9 cellular contexts compared by ENCODE assay signal in the genomic region with DNA sequence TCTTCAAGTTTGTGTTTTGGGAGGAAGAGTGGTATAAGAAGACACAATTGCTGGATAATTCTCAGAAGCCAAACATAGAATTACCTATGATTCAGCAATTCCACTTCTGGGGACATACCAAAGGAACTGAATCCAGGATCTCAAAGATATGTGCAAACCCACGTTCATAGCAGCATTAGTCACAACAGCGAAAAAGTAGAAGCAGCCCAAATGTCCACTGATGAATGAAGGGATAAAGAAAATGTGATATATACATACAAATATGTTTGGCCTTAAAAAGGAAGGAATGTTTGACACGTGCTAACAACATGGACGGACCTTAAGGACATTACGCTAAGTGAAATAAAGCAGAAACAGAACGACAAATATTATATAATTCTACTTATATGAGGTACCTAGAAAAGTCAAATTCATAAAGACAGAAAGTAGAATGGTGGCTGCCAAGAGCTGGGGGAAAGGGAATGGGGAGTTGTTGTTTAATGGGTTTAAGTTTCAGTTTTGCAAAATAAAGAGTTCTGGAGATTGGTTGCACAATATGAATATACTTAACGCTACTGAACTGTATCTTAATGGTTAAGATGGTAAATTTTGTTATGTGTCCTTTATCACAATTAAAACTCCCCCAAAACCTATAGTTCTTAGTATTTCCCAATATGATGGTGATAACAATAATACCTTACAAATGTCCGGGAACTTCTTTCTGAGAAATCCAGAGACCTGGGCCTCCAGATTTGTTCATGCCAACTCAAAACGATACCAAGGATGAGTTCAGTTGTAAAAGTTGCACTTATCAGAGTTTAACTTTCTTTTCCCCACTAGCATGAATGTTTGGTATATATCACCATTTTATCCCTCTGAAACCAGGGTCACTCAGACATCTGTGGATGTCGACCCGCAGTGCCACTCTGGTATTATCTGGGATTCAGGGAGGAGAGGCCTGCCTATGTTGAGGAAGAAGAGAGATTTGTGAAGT. TPM values are rescaled to one million over a fixed set of nuclear protein-coding genes. Genes with fewer than 3 reads are reported as not detected.
DNase-seq lines count a peak whose midpoint lies in the region; ATAC-seq, FAIRE-seq and TF ChIP-seq lines count a peak whose summit lies in the region.
"Had no signal": no experiment of that assay in that cellular context is flagged by ENCODE, and none has a peak within 500 bp of the region (broad histone marks: within the 10 kb centered on the region; RNA-seq: fewer than 3 reads in every experiment).

No MANE protein-coding gene starts in this region.

- DNase-seq in RCC 7860 (ENCODE audit: low spot score) (peak; percentile 8), adrenal gland (no peak), lower leg skin (ENCODE audit: low spot score in 2 of 2) (no peak), MG63 (no peak)
- DNase-seq in effector memory CD8-positive, alpha-beta T cell = no peak
- no peak for DNase-seq in stimulated activated effector memory CD8-positive, alpha-beta T cell treated with anti-CD3 and anti-CD28 coated beads, Interleukin-12 subunit alpha, Interleukin-12 subunit beta, amount 100 ng/mL, for 72 hours (ENCODE audit: low spot score in 2 of 2)
- DNase-seq: nephron progenitor cell had no signal

- no peaks in the 10 kb centered on the region for H3K9me3 Mint-ChIP-seq in effector memory CD8-positive, alpha-beta T cell
- H3K9me3 Mint-ChIP-seq in stimulated activated effector memory CD8-positive, alpha-beta T cell treated with anti-CD3 and anti-CD28 coated beads, Interleukin-12 subunit alpha, Interleukin-12 subunit beta, amount 100 ng/mL, for 72 hours = no peaks in the 10 kb centered on the region
- H3K9me3 Mint-ChIP-seq: nephron progenitor cell had no signal

- peaks cover 60% of the 10 kb centered on the region for H3K36me3 Mint-ChIP-seq in effector memory CD8-positive, alpha-beta T cell (ENCODE audit: insufficient read depth)
- peaks cover 78% of the 10 kb centered on the region for H3K36me3 Mint-ChIP-seq in stimulated activated effector memory CD8-positive, alpha-beta T cell treated with anti-CD3 and anti-CD28 coated beads, Interleukin-12 subunit alpha, Interleukin-12 subunit beta, amount 100 ng/mL, for 72 hours

- WGBS in adrenal gland, 4 donors = 84 to 92% (median 87%) methylated on average over 11 of the region's 11 CpGs
- 84 to 86% methylated on average over 11 of the region's 11 CpGs for WGBS in lower leg skin, 2 donors

- TF ChIP-seq CTCF in adrenal gland (IDR thresholded peaks at IDR 0.05) (no peak), lower leg skin (IDR thresholded peaks at IDR 0.05) (no peak)

- peak overlapping the region; percentile 77; the same call in 1 of the 2 replicates for H3K4me3 ChIP-seq in GM08714 (ENCODE audit: low read length)
- H3K4me3 ChIP-seq in adrenal gland = no peak overlapping the region
- no peak overlapping the region for H3K4me3 ChIP-seq in lower leg skin (ENCODE audit: low read depth, poor library complexity, severe bottlenecking)
- H3K4me3 ChIP-seq in MG63 = no peak overlapping the region

- peak overlapping the region; percentile 94 to 96 for H3K27ac Mint-ChIP-seq in effector memory CD8-positive, alpha-beta T cell
- H3K27ac Mint-ChIP-seq in stimulated activated effector memory CD8-positive, alpha-beta T cell treated with anti-CD3 and anti-CD28 coated beads, Interleukin-12 subunit alpha, Interleukin-12 subunit beta, amount 100 ng/mL, for 72 hours = peak overlapping the region; percentile 96
- H3K27ac Mint-ChIP-seq: nephron progenitor cell had no signal

- H3K4me1 ChIP-seq in adrenal gland (replicated peaks in 1 of 2) = peaks cover 0 to 10% of the 10 kb centered on the region in 2 donors

- FAIRE-seq in RCC 7860 (lab: Jason Lieb, UNC) = no peak

- no peak for ATAC-seq in effector memory CD8-positive, alpha-beta T cell (replicated peaks)
- ATAC-seq in stimulated activated effector memory CD8-positive, alpha-beta T cell treated with anti-CD3 and anti-CD28 coated beads, Interleukin-12 subunit alpha, Interleukin-12 subunit beta, amount 100 ng/mL, for 72 hours = peak; percentile 12
- ATAC-seq: Panc1 had no signal

- H3K9me3 ChIP-seq in adrenal gland (replicated peaks in 1 of 3) (no peaks in the 10 kb centered on the region), MG63 (no peaks in the 10 kb centered on the region)

- H3K27me3 ChIP-seq in adrenal gland (no peaks in the 10 kb centered on the region), MG63 (no peaks in the 10 kb centered on the region)

- H3K27me3 Mint-ChIP-seq in effector memory CD8-positive, alpha-beta T cell = no peaks in the 10 kb centered on the region

- H3K27ac ChIP-seq in adrenal gland = no peak overlapping the region

- intact Hi-C loops in adrenal gland (cut with DNase I) = no loop called here
- intact Hi-C loops in lower leg skin (cut with DNase I; ENCODE audit: low total_unique reads) = no loop called here

- TF ChIP-seq POLR2A in adrenal gland (IDR thresholded peaks at IDR 0.05) (no peak), lower leg skin (IDR thresholded peaks at IDR 0.05) (no peak)

- peaks cover 68 to 82% of the 10 kb centered on the region in 2 donors for H3K4me1 Mint-ChIP-seq in effector memory CD8-positive, alpha-beta T cell (ENCODE audit: low read depth in 2 of 2)
- peaks cover 75% of the 10 kb centered on the region for H3K4me1 Mint-ChIP-seq in stimulated activated effector memory CD8-positive, alpha-beta T cell treated with anti-CD3 and anti-CD28 coated beads, Interleukin-12 subunit alpha, Interleukin-12 subunit beta, amount 100 ng/mL, for 72 hours

- peak overlapping the region; percentile 91 to 93 for H3K4me3 Mint-ChIP-seq in effector memory CD8-positive, alpha-beta T cell
- H3K4me3 Mint-ChIP-seq in stimulated activated effector memory CD8-positive, alpha-beta T cell treated with anti-CD3 and anti-CD28 coated beads, Interleukin-12 subunit alpha, Interleukin-12 subunit beta, amount 100 ng/mL, for 72 hours = peak overlapping the region; percentile 80
- H3K4me3 Mint-ChIP-seq: nephron progenitor cell had no signal

- H3K36me3 ChIP-seq in adrenal gland (replicated peaks in 1 of 2) (no peaks in the 10 kb centered on the region), MG63 (peaks cover 7% of the 10 kb centered on the region)

RNA-seq across cellular contexts. Expression of a gene that starts 33.7 kb away (rescaled TPM):
- 10 to 100 TPM; 12.1 to 42.4 (median 29.5) TPM for total RNA-seq in adrenal gland
- polyA plus RNA-seq in adrenal gland = 10 to 100 TPM; 13.5 to 29.0 (median 23.5) TPM
- total RNA-seq in lower leg skin = 10 to 100 TPM in 2 of 4 donors, 1 to 10 TPM in 2; 5.0 to 12.4 (median 9.1) TPM
- 4.3 and 4.6 TPM in 2 replicates for total RNA-seq in MG63 (2014; rRNA removed; shearing (Covaris generic); ENCODE audit: low replicate concordance)
